ENCODE assay signal across 11 cellular contexts in genomic region chr1:166464333-166464732, GRCh38.
"Had no signal": no experiment of that assay in that cellular context is flagged by ENCODE, and none has a peak within 500 bp of the region (broad histone marks: within the 10 kb centered on the region; RNA-seq: fewer than 3 reads in every experiment).

No MANE protein-coding gene starts in this region.

- H3K9me3 Mint-ChIP-seq: HFFc6 had no signal

- H3K4me2 ChIP-seq: GM23338, KMS-11 had no signal

- DNase-seq: H9, HCEC 1CT, HFFc6, IMR-90, Karpas-422, KBM-7 had no signal

- H3K4me3 ChIP-seq: GM23338 had no signal

- ATAC-seq: GM23338 had no signal

- H3K27ac Mint-ChIP-seq: GM23338, H9, HFFc6 had no signal

- H2AFZ ChIP-seq: GM23338 had no signal

- H3K9ac ChIP-seq: KMS-11 had no signal

- H3K27ac ChIP-seq: KMS-11 had no signal

- H3K4me3 Mint-ChIP-seq: GM23338, H9, HFFc6 had no signal

- FAIRE-seq: H1, H54, HTR-8/SVneo had no signal
